ENCODE assay signal across 26 cellular contexts in the genomic region with DNA sequence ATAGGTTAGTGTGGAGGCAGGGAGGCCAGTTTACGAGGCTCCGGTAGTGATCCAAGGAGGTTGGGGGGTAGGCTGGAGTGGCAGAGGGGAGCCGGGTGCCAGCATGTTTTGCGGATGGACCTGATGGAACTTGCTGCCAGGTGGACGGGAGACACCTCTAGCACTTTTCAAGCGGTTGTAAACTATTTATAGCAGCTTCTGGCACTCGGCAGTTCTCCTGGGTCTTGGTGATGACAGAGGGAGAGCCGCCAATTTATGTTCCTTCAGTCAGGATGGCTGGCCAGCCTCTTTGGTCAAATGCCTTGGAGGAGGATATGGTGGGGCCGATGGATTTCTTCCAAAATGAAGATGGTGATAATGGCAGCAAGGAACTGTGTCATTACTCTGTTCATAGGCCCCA. TPM values are rescaled to one million over a fixed set of nuclear protein-coding genes. Genes with fewer than 3 reads are reported as not detected.
"Had no signal": no experiment of that assay in that cellular context is flagged by ENCODE, and none has a peak within 500 bp of the region (broad histone marks: within the 10 kb centered on the region; RNA-seq: fewer than 3 reads in every experiment).

No MANE protein-coding gene starts in this region.

- DNase-seq: islet precursor cell; kidney glomerular epithelial cell; left cardiac atrium; mesendoderm; naive B cell; natural killer cell; nephron progenitor cell; nucleus accumbens; pancreas; psoas muscle; right lobe of liver; stimulated activated CD4-positive, alpha-beta T cell treated with anti-CD3 and anti-CD28 coated beads, Interleukin-1b, Interleukin-23, amount 100 ng/mL, for 48 hours; stimulated activated CD4-positive, alpha-beta T cell treated with anti-CD3 and anti-CD28 coated beads, Interleukin-2, amount 100 ng/mL, for 48 hours; stimulated activated CD4-positive, alpha-beta T cell treated with anti-CD3 and anti-CD28 coated beads, Interleukin-4, amount 100 ng/mL, for 4 hours; stimulated activated CD8-positive, alpha-beta memory T cell treated with anti-CD3 and anti-CD28 coated beads, Interleukin-4, amount 100 ng/mL, for 48 hours; stimulated activated naive CD4-positive, alpha-beta T cell treated with Interleukin-2 at 50 U/mL for 16 hours; stimulated activated naive CD8-positive, alpha-beta T cell treated with anti-CD3 and anti-CD28 coated beads, Interleukin-15, amount 100 ng/mL, for 72 hours; substantia nigra; uterus had no signal

- H3K9me3 ChIP-seq: pancreas, psoas muscle, right lobe of liver, tibial nerve, uterus had no signal

- FAIRE-seq: pancreas had no signal

- H3K4me2 ChIP-seq: smooth muscle cell had no signal

- H3K36me3 ChIP-seq: pancreas, right lobe of liver, tibial nerve, uterus had no signal

- H3K4me3 ChIP-seq: lung, pancreas, psoas muscle, right lobe of liver, smooth muscle cell, tibial nerve, uterus had no signal

- ATAC-seq: left lobe of liver; natural killer cell; pancreas; psoas muscle; right lobe of liver; stimulated activated memory B cell treated with anti-CD40 and anti-IgM and Interleukin-4, amounts not matched to agents 10 μg/mL and 1 μg/mL and 100 μg/mL, for 72 hours; stimulated activated naive CD8-positive, alpha-beta T cell treated with anti-CD3 and anti-CD28 coated beads, Interleukin-15, amount 100 ng/mL, for 72 hours had no signal

- H3K27me3 ChIP-seq: right lobe of liver, tibial nerve, uterus had no signal

- H3K4me1 ChIP-seq: pancreas, psoas muscle, right lobe of liver, tibial nerve, uterus had no signal

- H3K27ac ChIP-seq: pancreas, psoas muscle, right lobe of liver, tibial nerve, uterus had no signal

RNA-seq across cellular contexts. Expression of gene TFAP2C, which starts 28.8 kb away (rescaled TPM):
- total RNA-seq: mononuclear cell, natural killer cell, psoas muscle, right lobe of liver, skeletal muscle tissue had no signal
